Comparison of ENCODE assay signal across 33 cellular contexts in the genomic region with DNA sequence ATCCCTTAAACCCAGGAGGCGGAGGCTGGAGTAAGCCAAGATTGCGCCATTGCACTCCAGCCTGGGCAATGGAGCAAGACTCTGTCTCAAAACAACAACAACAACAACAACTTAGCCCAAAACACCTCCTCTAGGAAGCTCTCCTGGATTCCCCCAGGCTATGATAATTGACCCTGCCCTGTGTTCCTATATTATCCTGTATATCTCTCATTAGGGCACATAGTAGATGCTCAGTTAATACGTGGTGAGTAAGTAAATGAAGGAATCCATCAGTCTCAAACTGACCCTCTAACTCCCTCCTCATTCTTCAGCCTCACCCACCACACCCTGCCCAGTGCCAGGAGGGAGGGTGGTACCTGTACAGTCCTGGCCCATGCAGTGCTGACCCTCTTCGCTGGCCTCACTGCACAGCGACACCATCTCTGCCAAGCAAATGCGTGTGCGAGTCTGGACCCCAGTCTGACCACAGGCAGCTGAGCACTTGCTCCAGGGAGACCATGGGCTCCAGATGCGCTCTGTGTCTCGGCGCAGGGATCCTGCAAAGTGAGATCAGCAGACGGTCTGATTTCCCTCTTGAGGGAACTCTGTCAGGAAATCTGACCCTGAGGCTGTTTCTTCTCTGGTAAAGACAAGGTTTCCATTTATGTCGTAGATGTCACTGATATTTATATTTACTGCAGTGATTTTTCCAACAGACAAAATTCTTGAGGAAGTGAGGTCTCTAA. TPM values are rescaled to one million over a fixed set of nuclear protein-coding genes. Genes with fewer than 3 reads are reported as not detected.
"Had no signal": no experiment of that assay in that cellular context is flagged by ENCODE, and none has a peak within 500 bp of the region (broad histone marks: within the 10 kb centered on the region; RNA-seq: fewer than 3 reads in every experiment).

No MANE protein-coding gene starts in this region.

- H3K4me1 ChIP-seq: colonic mucosa, esophagus muscularis mucosa, foreskin keratinocyte, lower lobe of right lung, right lobe of liver, transverse colon, upper lobe of right lung had no signal

- H3K4me3 Mint-ChIP-seq: dendritic cell treated with granulocyte-macrophage colony-stimulating factor and Interleukin-4, amounts not matched to agents 40 ng/mL and 50 ng/mL, for 4 days; endodermal cell; mesothelial cell of epicardium; naive B cell; natural killer cell treated with Interleukin-12 subunit alpha and Interleukin-12 subunit beta and Interleukin-15 and Interleukin-18, amount 100 ng/mL, for 72 hours; stimulated activated naive CD8-positive, alpha-beta T cell treated with anti-CD3 and anti-CD28 coated beads, Interleukin-15, amount 100 ng/mL, for 72 hours had no signal

- H3K36me3 Mint-ChIP-seq: mesothelial cell of epicardium; naive B cell; natural killer cell treated with Interleukin-12 subunit alpha and Interleukin-12 subunit beta and Interleukin-15 and Interleukin-18, amount 100 ng/mL, for 72 hours had no signal

- H3K4me1 Mint-ChIP-seq: naive B cell; stimulated activated naive CD8-positive, alpha-beta T cell treated with anti-CD3 and anti-CD28 coated beads, Interleukin-15, amount 100 ng/mL, for 72 hours had no signal

- H3K9me3 ChIP-seq: colonic mucosa, esophagus muscularis mucosa, lower lobe of right lung, mucosa of descending colon, ovary, right lobe of liver, suprapubic skin, transverse colon, upper lobe of right lung, vagina had no signal

- H3K9me3 Mint-ChIP-seq: dendritic cell treated with granulocyte-macrophage colony-stimulating factor and Interleukin-4, amounts not matched to agents 40 ng/mL and 50 ng/mL, for 4 days; endodermal cell; mesothelial cell of epicardium; naive B cell; natural killer cell treated with Interleukin-12 subunit alpha and Interleukin-12 subunit beta and Interleukin-15 and Interleukin-18, amount 100 ng/mL, for 72 hours; stimulated activated naive CD8-positive, alpha-beta T cell treated with anti-CD3 and anti-CD28 coated beads, Interleukin-15, amount 100 ng/mL, for 72 hours had no signal

- DNase-seq: colonic mucosa; effector CD8-positive, alpha-beta T cell; endodermal cell; foreskin keratinocyte; hypothalamus; left ventricle myocardium superior; lower lobe of right lung; mucosa of descending colon; naive B cell; occipital lobe; ovary; posterior cingulate gyrus; retina; right lobe of liver; stimulated activated CD4-positive, alpha-beta T cell treated with anti-CD3 and anti-CD28 coated beads, Interleukin-12 subunit alpha, Interleukin-12 subunit beta, amount 100 ng/mL, for 4 hours; stimulated activated CD4-positive, alpha-beta T cell treated with anti-CD3 and anti-CD28 coated beads, Interleukin-1b, Interleukin-23, amount 100 ng/mL, for 48 hours; stimulated activated CD4-positive, alpha-beta T cell treated with anti-CD3 and anti-CD28 coated beads, Interleukin-4, amount 100 ng/mL, for 1 hour; stimulated activated CD8-positive, alpha-beta memory T cell treated with anti-CD3 and anti-CD28 coated beads, Interleukin-4, amount 100 ng/mL, for 48 hours; stimulated activated naive CD4-positive, alpha-beta T cell; stimulated activated naive CD8-positive, alpha-beta T cell treated with anti-CD3 and anti-CD28 coated beads, Interleukin-15, amount 100 ng/mL, for 72 hours; transverse colon; upper lobe of right lung had no signal

- ATAC-seq: foreskin keratinocyte; left ventricle myocardium superior; mucosa of descending colon; natural killer cell treated with Interleukin-12 subunit alpha and Interleukin-12 subunit beta and Interleukin-15 and Interleukin-18, amount 100 ng/mL, for 72 hours; right lobe of liver; stimulated activated naive CD8-positive, alpha-beta T cell treated with anti-CD3 and anti-CD28 coated beads, Interleukin-15, amount 100 ng/mL, for 72 hours; upper lobe of right lung had no signal

- H3K27ac ChIP-seq: colonic mucosa, esophagus muscularis mucosa, foreskin keratinocyte, lower lobe of right lung, ovary, right lobe of liver, suprapubic skin, transverse colon, upper lobe of right lung, vagina had no signal

- H3K4me3 ChIP-seq: colonic mucosa, esophagus muscularis mucosa, lower lobe of right lung, mucosa of descending colon, ovary, right lobe of liver, smooth muscle cell, suprapubic skin, transverse colon, upper lobe of right lung, vagina had no signal

- H3K27me3 Mint-ChIP-seq: dendritic cell treated with granulocyte-macrophage colony-stimulating factor and Interleukin-4, amounts not matched to agents 40 ng/mL and 50 ng/mL, for 4 days; natural killer cell treated with Interleukin-12 subunit alpha and Interleukin-12 subunit beta and Interleukin-15 and Interleukin-18, amount 100 ng/mL, for 72 hours; stimulated activated naive CD8-positive, alpha-beta T cell treated with anti-CD3 and anti-CD28 coated beads, Interleukin-15, amount 100 ng/mL, for 72 hours had no signal

- H3K4me2 ChIP-seq: smooth muscle cell had no signal

- H3K27me3 ChIP-seq: colonic mucosa, esophagus muscularis mucosa, ovary, right lobe of liver, suprapubic skin, transverse colon, upper lobe of right lung, vagina had no signal

- H3K27ac Mint-ChIP-seq: dendritic cell treated with granulocyte-macrophage colony-stimulating factor and Interleukin-4, amounts not matched to agents 40 ng/mL and 50 ng/mL, for 4 days; endodermal cell; mesothelial cell of epicardium; natural killer cell treated with Interleukin-12 subunit alpha and Interleukin-12 subunit beta and Interleukin-15 and Interleukin-18, amount 100 ng/mL, for 72 hours; stimulated activated naive CD8-positive, alpha-beta T cell treated with anti-CD3 and anti-CD28 coated beads, Interleukin-15, amount 100 ng/mL, for 72 hours had no signal

- FAIRE-seq: endothelial cell of umbilical vein, keratinocyte had no signal

- H3K36me3 ChIP-seq: colonic mucosa, esophagus muscularis mucosa, lower lobe of right lung, ovary, right lobe of liver, suprapubic skin, transverse colon, upper lobe of right lung, vagina had no signal

RNA-seq across cellular contexts. Expression of gene CILP, which starts 6.2 kb away (rescaled TPM):
- total RNA-seq: endothelial cell of umbilical vein, epithelial cell of proximal tubule, foreskin keratinocyte, pulmonary artery endothelial cell had no signal
- polyA plus RNA-seq: foreskin keratinocyte, keratinocyte had no signal
